10 cellular contexts compared by ENCODE assay signal in the genomic region with DNA sequence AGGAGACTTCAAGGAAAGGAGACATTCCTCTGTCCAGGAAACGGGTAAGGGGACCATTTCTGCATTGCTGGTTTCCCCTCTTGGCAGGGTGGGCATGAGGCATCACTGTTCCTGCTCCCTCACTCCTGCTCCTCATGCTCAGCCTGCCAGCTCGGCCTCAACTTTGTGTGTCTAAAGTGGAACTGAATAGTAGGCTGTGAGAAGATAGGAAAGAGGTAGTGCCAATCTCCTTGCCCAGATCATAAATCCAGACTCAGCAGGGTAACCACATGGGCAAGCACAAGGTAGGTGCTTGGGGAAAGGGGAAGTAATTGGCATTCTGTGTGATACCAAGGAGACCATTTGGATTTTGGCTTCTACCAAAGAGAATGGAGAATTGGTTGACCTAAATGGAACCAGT. TPM values are rescaled to one million over a fixed set of nuclear protein-coding genes. Genes with fewer than 3 reads are reported as not detected.
DNase-seq lines count a peak whose midpoint lies in the region; ATAC-seq and TF ChIP-seq lines count a peak whose summit lies in the region.
"Had no signal": no experiment of that assay in that cellular context is flagged by ENCODE, and none has a peak within 500 bp of the region (broad histone marks: within the 10 kb centered on the region; RNA-seq: fewer than 3 reads in every experiment).

No MANE protein-coding gene starts in this region.

- intact Hi-C loops in CD4-positive, alpha-beta T cell (cut with DNase I, micrococcal nuclease), result loop anchor here in 1 of 2 experiments (5.0 kb wide), 1 partner anchor 42 kb away; a partner anchor contains a TSS
- intact Hi-C loops in activated T-helper 1 cell treated with anti-CD3 and anti-CD28 coated beads, Interleukin-12 subunit alpha, Interleukin-12 subunit beta, Interleukin-2, Interleukin-4 antibody, amounts not matched to agents 30 ng/mL and 10 ng/mL and 1 ng/mL, durations not matched to agents 14 hours and 24 hours and 36 hours (cut with micrococcal nuclease), result loop anchor here (2.0 kb wide), 2 partner anchors 15 to 19 kb away; a partner anchor contains a TSS
- intact Hi-C loops in tibial artery (cut with DNase I; ENCODE audit: low total_unique reads), result no loop called here

- POLR2A ChIA-PET in CD4-positive, alpha-beta T cell (lab: Charles Lee), result interaction anchor here (1.1 to 4.2 kb wide), 7 partner anchors 14 to 117 kb away, joined by 3 to 30 read pairs (median 5); a partner anchor contains a TSS

- H3K27ac Mint-ChIP-seq in CD4-positive, alpha-beta T cell, result peak overlapping the region; percentile 76
- H3K27ac Mint-ChIP-seq in activated T-helper 1 cell treated with anti-CD3 and anti-CD28 coated beads, Interleukin-12 subunit alpha, Interleukin-12 subunit beta, Interleukin-2, Interleukin-4 antibody, amounts not matched to agents 30 ng/mL and 10 ng/mL and 1 ng/mL, durations not matched to agents 14 hours and 24 hours and 36 hours, result peak overlapping the region; percentile 78
- H3K27ac Mint-ChIP-seq in natural killer cell treated with Interleukin-12 subunit alpha and Interleukin-12 subunit beta and Interleukin-15 and Interleukin-18, amount 100 ng/mL, for 72 hours, result peak overlapping the region; percentile 83 to 93

- no peaks in the 10 kb centered on the region for H3K36me3 ChIP-seq in tibial artery

- H3K27me3 ChIP-seq in CD4-positive, alpha-beta T cell (ENCODE audit: control insufficient read depth, insufficient read depth, low read length), result no peaks in the 10 kb centered on the region
- peaks cover 0 to 37% of the 10 kb centered on the region in 2 donors for H3K27me3 ChIP-seq in tibial artery

- H3K9me3 Mint-ChIP-seq in CD4-positive, alpha-beta T cell, result no peaks in the 10 kb centered on the region
- H3K9me3 Mint-ChIP-seq in activated T-helper 1 cell treated with anti-CD3 and anti-CD28 coated beads, Interleukin-12 subunit alpha, Interleukin-12 subunit beta, Interleukin-2, Interleukin-4 antibody, amounts not matched to agents 30 ng/mL and 10 ng/mL and 1 ng/mL, durations not matched to agents 14 hours and 24 hours and 36 hours, result no peaks in the 10 kb centered on the region
- H3K9me3 Mint-ChIP-seq in natural killer cell treated with Interleukin-12 subunit alpha and Interleukin-12 subunit beta and Interleukin-15 and Interleukin-18, amount 100 ng/mL, for 72 hours, result no peaks in the 10 kb centered on the region

- no peak for TF ChIP-seq CTCF in CD4-positive, alpha-beta T cell (IDR thresholded peaks at IDR 0.05)
- no peak for TF ChIP-seq CTCF in tibial artery (IDR thresholded peaks at IDR 0.05)

- no peak for ATAC-seq in CD4-positive, alpha-beta T cell (ENCODE audit: poor library complexity)
- no peak for ATAC-seq in natural killer cell treated with Interleukin-12 subunit alpha and Interleukin-12 subunit beta and Interleukin-15 and Interleukin-18, amount 100 ng/mL, for 72 hours

- no peaks in the 10 kb centered on the region for H3K9me3 ChIP-seq in CD4-positive, alpha-beta T cell (ENCODE audit: control insufficient read depth, low read length)
- H3K9me3 ChIP-seq in tibial artery, result no peaks in the 10 kb centered on the region

- no peak overlapping the region for H3K4me3 ChIP-seq in tibial artery

- peaks cover 5% of the 10 kb centered on the region for H3K36me3 Mint-ChIP-seq in CD4-positive, alpha-beta T cell (ENCODE audit: low read depth)
- peaks cover 30% of the 10 kb centered on the region for H3K36me3 Mint-ChIP-seq in activated T-helper 1 cell treated with anti-CD3 and anti-CD28 coated beads, Interleukin-12 subunit alpha, Interleukin-12 subunit beta, Interleukin-2, Interleukin-4 antibody, amounts not matched to agents 30 ng/mL and 10 ng/mL and 1 ng/mL, durations not matched to agents 14 hours and 24 hours and 36 hours (ENCODE audit: low read depth)
- peaks cover 5% of the 10 kb centered on the region for H3K36me3 Mint-ChIP-seq in natural killer cell treated with Interleukin-12 subunit alpha and Interleukin-12 subunit beta and Interleukin-15 and Interleukin-18, amount 100 ng/mL, for 72 hours

- CTCF ChIA-PET in CD4-positive, alpha-beta T cell (lab: Charles Lee), result interaction anchor here (1.3 to 1.7 kb wide), 2 partner anchors 19 to 118 kb away, joined by 3 to 10 read pairs; no protein-coding TSS in a partner anchor

- H3K4me1 Mint-ChIP-seq in CD4-positive, alpha-beta T cell (ENCODE audit: low read depth), result peaks cover 69% of the 10 kb centered on the region
- H3K4me1 Mint-ChIP-seq in activated T-helper 1 cell treated with anti-CD3 and anti-CD28 coated beads, Interleukin-12 subunit alpha, Interleukin-12 subunit beta, Interleukin-2, Interleukin-4 antibody, amounts not matched to agents 30 ng/mL and 10 ng/mL and 1 ng/mL, durations not matched to agents 14 hours and 24 hours and 36 hours (ENCODE audit: low read depth), result peaks cover 72% of the 10 kb centered on the region
- peaks cover 64 to 71% of the 10 kb centered on the region in 2 donors for H3K4me1 Mint-ChIP-seq in natural killer cell treated with Interleukin-12 subunit alpha and Interleukin-12 subunit beta and Interleukin-15 and Interleukin-18, amount 100 ng/mL, for 72 hours (ENCODE audit: low read depth in 2 of 2)

- peaks cover 0 to 37% (median 23%) of the 10 kb centered on the region in 4 donors for H3K4me1 ChIP-seq in tibial artery

- in situ Hi-C loops in KBM-7 (cut with MboI; ENCODE audit: low pct_unique_long_range_greater_than_20kb, low sequenced_read_pairs), result no loop called here

- no peak for DNase-seq in CD4-positive, alpha-beta T cell
- DNase-seq in KBM-7, result peak; percentile 34
- no peak for DNase-seq in activated T-helper 1 cell treated with anti-CD3 and anti-CD28 coated beads, Interleukin-12 subunit alpha, Interleukin-12 subunit beta, Interleukin-2, Interleukin-4 antibody, amounts not matched to agents 30 ng/mL and 10 ng/mL and 1 ng/mL, durations not matched to agents 14 hours and 24 hours and 36 hours (ENCODE audit: low spot score)
- DNase-seq in natural killer cell treated with Interleukin-12 subunit alpha and Interleukin-12 subunit beta and Interleukin-15 and Interleukin-18, amount 100 ng/mL, for 72 hours (ENCODE audit: low spot score), result no peak
- no peak for DNase-seq in NCI-H524 treated with DMSO at 0.1 percent for 48 hours (lab: John Stamatoyannopoulos, UW)
- DNase-seq in COLO829 (ENCODE audit: low spot score), result no peak
- DNase-seq in NCI-H2029 treated with DMSO at 0.1 percent for 48 hours (lab: John Stamatoyannopoulos, UW), result no peak
- no peak for DNase-seq in tibial artery
- DNase-seq: activated CD4-positive, CD25-positive, alpha-beta regulatory T cell; Calu3 had no signal

- no peaks in the 10 kb centered on the region for H3K27me3 Mint-ChIP-seq in CD4-positive, alpha-beta T cell
- H3K27me3 Mint-ChIP-seq in activated T-helper 1 cell treated with anti-CD3 and anti-CD28 coated beads, Interleukin-12 subunit alpha, Interleukin-12 subunit beta, Interleukin-2, Interleukin-4 antibody, amounts not matched to agents 30 ng/mL and 10 ng/mL and 1 ng/mL, durations not matched to agents 14 hours and 24 hours and 36 hours (ENCODE audit: insufficient read depth), result peaks cover 4% of the 10 kb centered on the region
- peaks cover under 1 to 3% of the 10 kb centered on the region in 2 donors for H3K27me3 Mint-ChIP-seq in natural killer cell treated with Interleukin-12 subunit alpha and Interleukin-12 subunit beta and Interleukin-15 and Interleukin-18, amount 100 ng/mL, for 72 hours

- H3K27ac ChIP-seq in CD4-positive, alpha-beta T cell (ENCODE audit: low read depth, low read length), result no peak overlapping the region
- no peak overlapping the region for H3K27ac ChIP-seq in tibial artery

- H3K4me3 Mint-ChIP-seq in CD4-positive, alpha-beta T cell, result peak overlapping the region; percentile 59
- peak overlapping the region; percentile 41 for H3K4me3 Mint-ChIP-seq in activated T-helper 1 cell treated with anti-CD3 and anti-CD28 coated beads, Interleukin-12 subunit alpha, Interleukin-12 subunit beta, Interleukin-2, Interleukin-4 antibody, amounts not matched to agents 30 ng/mL and 10 ng/mL and 1 ng/mL, durations not matched to agents 14 hours and 24 hours and 36 hours
- peak overlapping the region; percentile 84 for H3K4me3 Mint-ChIP-seq in natural killer cell treated with Interleukin-12 subunit alpha and Interleukin-12 subunit beta and Interleukin-15 and Interleukin-18, amount 100 ng/mL, for 72 hours

RNA-seq across cellular contexts. Expression of a gene that starts 2.6 kb away (rescaled TPM):
- 10 to 100 TPM; 15.6 to 18.3 TPM for total RNA-seq in CD4-positive, alpha-beta T cell
- total RNA-seq in activated T-helper 1 cell treated with anti-CD3 and anti-CD28 coated beads, Interleukin-12 subunit alpha, Interleukin-12 subunit beta, Interleukin-2, Interleukin-4 antibody, amounts not matched to agents 30 ng/mL and 10 ng/mL and 1 ng/mL, durations not matched to agents 14 hours and 24 hours and 36 hours, result 10.1 and 11.1 TPM in 2 replicates
- total RNA-seq in natural killer cell treated with Interleukin-12 subunit alpha and Interleukin-12 subunit beta and Interleukin-15 and Interleukin-18, amount 100 ng/mL, for 72 hours, result 10 to 100 TPM; 13.2 to 37.3 TPM

RNA-seq across cellular contexts. Expression of a gene that starts 4.0 kb away (rescaled TPM):
- 10 to 100 TPM; 16.4 to 18.2 TPM for total RNA-seq in CD4-positive, alpha-beta T cell
- total RNA-seq in activated T-helper 1 cell treated with anti-CD3 and anti-CD28 coated beads, Interleukin-12 subunit alpha, Interleukin-12 subunit beta, Interleukin-2, Interleukin-4 antibody, amounts not matched to agents 30 ng/mL and 10 ng/mL and 1 ng/mL, durations not matched to agents 14 hours and 24 hours and 36 hours, result 8.9 and 10.3 TPM in 2 replicates
- 10 to 100 TPM; 13.7 to 27.1 TPM for total RNA-seq in natural killer cell treated with Interleukin-12 subunit alpha and Interleukin-12 subunit beta and Interleukin-15 and Interleukin-18, amount 100 ng/mL, for 72 hours

RNA-seq across cellular contexts. Expression of a gene that starts 6.1 kb away (rescaled TPM):
- 1 to 10 TPM; 7.4 to 9.2 TPM for total RNA-seq in CD4-positive, alpha-beta T cell
- 18.1 and 18.7 TPM in 2 replicates for total RNA-seq in activated T-helper 1 cell treated with anti-CD3 and anti-CD28 coated beads, Interleukin-12 subunit alpha, Interleukin-12 subunit beta, Interleukin-2, Interleukin-4 antibody, amounts not matched to agents 30 ng/mL and 10 ng/mL and 1 ng/mL, durations not matched to agents 14 hours and 24 hours and 36 hours
- total RNA-seq in natural killer cell treated with Interleukin-12 subunit alpha and Interleukin-12 subunit beta and Interleukin-15 and Interleukin-18, amount 100 ng/mL, for 72 hours, result 10 to 100 TPM in 1 of 2 donors, 1 to 10 TPM in 1; 6.8 to 20.2 TPM
- total RNA-seq: Calu3 had no signal

RNA-seq across cellular contexts. Expression of a gene that starts 14.3 kb away (rescaled TPM):
- 10 to 100 TPM; 25.9 to 27.5 TPM for total RNA-seq in CD4-positive, alpha-beta T cell
- 49.3 and 52.6 TPM in 2 replicates for total RNA-seq in activated T-helper 1 cell treated with anti-CD3 and anti-CD28 coated beads, Interleukin-12 subunit alpha, Interleukin-12 subunit beta, Interleukin-2, Interleukin-4 antibody, amounts not matched to agents 30 ng/mL and 10 ng/mL and 1 ng/mL, durations not matched to agents 14 hours and 24 hours and 36 hours
- total RNA-seq in natural killer cell treated with Interleukin-12 subunit alpha and Interleukin-12 subunit beta and Interleukin-15 and Interleukin-18, amount 100 ng/mL, for 72 hours, result 10 to 100 TPM; 38.5 to 59.0 TPM

RNA-seq across cellular contexts. Expression of a gene that starts 14.3 kb away (rescaled TPM):
- 10 to 100 TPM; 21.5 to 23.5 TPM for total RNA-seq in CD4-positive, alpha-beta T cell
- total RNA-seq in activated T-helper 1 cell treated with anti-CD3 and anti-CD28 coated beads, Interleukin-12 subunit alpha, Interleukin-12 subunit beta, Interleukin-2, Interleukin-4 antibody, amounts not matched to agents 30 ng/mL and 10 ng/mL and 1 ng/mL, durations not matched to agents 14 hours and 24 hours and 36 hours, result 7.5 TPM in 2 replicates
- total RNA-seq in natural killer cell treated with Interleukin-12 subunit alpha and Interleukin-12 subunit beta and Interleukin-15 and Interleukin-18, amount 100 ng/mL, for 72 hours, result 10 to 100 TPM; 15.6 to 17.4 TPM
